In the genomic region with DNA sequence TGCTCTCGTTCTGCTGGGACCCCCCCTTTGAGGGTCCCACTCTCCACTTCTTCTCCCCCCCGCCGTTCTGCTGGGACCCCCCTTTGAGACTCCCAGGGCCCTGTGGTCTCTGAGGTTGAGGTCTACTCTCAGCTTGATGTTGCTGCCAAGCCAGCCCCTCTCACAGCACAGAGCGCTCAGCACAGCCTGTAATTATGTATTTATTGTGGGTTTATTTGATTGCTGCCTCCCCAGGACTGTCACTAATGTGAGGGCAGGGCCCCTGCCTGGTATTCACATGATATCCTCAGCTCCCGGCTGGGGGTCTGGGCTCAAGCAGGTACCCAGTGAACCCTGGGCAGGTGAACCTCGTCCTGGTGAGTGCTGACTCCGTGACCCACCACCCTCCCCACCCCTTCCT, we compare ENCODE assay signal across 22 cellular contexts. TPM values are rescaled to one million over a fixed set of nuclear protein-coding genes. Genes with fewer than 3 reads are reported as not detected.
DNase-seq lines count a peak whose midpoint lies in the region; TF ChIP-seq lines count a peak whose summit lies in the region.
"Had no signal": no experiment of that assay in that cellular context is flagged by ENCODE, and none has a peak within 500 bp of the region (broad histone marks: within the 10 kb centered on the region; RNA-seq: fewer than 3 reads in every experiment).

No MANE protein-coding gene starts in this region.

- no peaks in the 10 kb centered on the region for H3K27me3 Mint-ChIP-seq in brain

- H3F3A ChIP-seq in MM.1S (ENCODE audit: insufficient read depth, low read length): no peaks in the 10 kb centered on the region

- H3K18ac ChIP-seq in neuronal stem cell (ENCODE audit: low read length): no peak overlapping the region

- H3K27ac ChIP-seq in HEK293 (ENCODE audit: extremely low read depth, low read depth, low read length): no peak overlapping the region
- no peak overlapping the region for H3K27ac ChIP-seq in neuronal stem cell (replicated peaks; ENCODE audit: low read length)
- H3K27ac ChIP-seq in MM.1S (ENCODE audit: low read length): no peak overlapping the region
- H3K27ac ChIP-seq in right atrium auricular region: no peak overlapping the region
- H3K27ac ChIP-seq: GM23248, SJCRH30 had no signal

- H3K4me1 ChIP-seq in HEK293 (ENCODE audit: control insufficient read depth, insufficient read depth, low read length) (no peaks in the 10 kb centered on the region), neuronal stem cell (ENCODE audit: control insufficient read depth in 2 of 2, insufficient read depth in 1 of 2, low read depth in 1 of 2, low read length in 2 of 2) (peaks cover 12 to 53% of the 10 kb centered on the region in 2 donors), MM.1S (ENCODE audit: low read length) (no peaks in the 10 kb centered on the region), right atrium auricular region (peaks cover 0 to 23% of the 10 kb centered on the region in 2 donors)

- no peak overlapping the region for H3K9ac ChIP-seq in neuronal stem cell (ENCODE audit: low read depth, low read length, poor library complexity)
- no peak overlapping the region for H3K9ac ChIP-seq in MM.1S (ENCODE audit: low read length)
- H3K9ac ChIP-seq: GM23248 had no signal

- H3K4me1 Mint-ChIP-seq in brain: peaks cover 44% of the 10 kb centered on the region

- H3K4me2 ChIP-seq in neuronal stem cell (ENCODE audit: insufficient read depth, low read length, poor library complexity, severe bottlenecking) (no peak overlapping the region), MM.1S (ENCODE audit: low read depth, low read length) (no peak overlapping the region)

- H3K9me3 ChIP-seq in HEK293 (ENCODE audit: control insufficient read depth, insufficient read depth, low read depth, low read length): no peaks in the 10 kb centered on the region
- H3K9me3 ChIP-seq in neuronal stem cell (replicated peaks in 1 of 2; ENCODE audit: control insufficient read depth in 2 of 2, insufficient read depth in 1 of 2, low read depth in 1 of 2, low read length in 2 of 2): peaks cover 0 to 4% of the 10 kb centered on the region in 2 donors
- H3K9me3 ChIP-seq in MM.1S (replicated peaks; ENCODE audit: insufficient read depth, low read length): no peaks in the 10 kb centered on the region
- H3K9me3 ChIP-seq in right atrium auricular region: no peaks in the 10 kb centered on the region
- H3K9me3 ChIP-seq: SJCRH30 had no signal

- no peaks in the 10 kb centered on the region for H3K9me2 ChIP-seq in MM.1S (replicated peaks; ENCODE audit: insufficient read depth, low read length)

- H3K79me2 ChIP-seq in MM.1S (ENCODE audit: low read length): no peaks in the 10 kb centered on the region

- no peaks in the 10 kb centered on the region for H3K79me1 ChIP-seq in neuronal stem cell (ENCODE audit: low read depth, low read length)

- no peak overlapping the region for H2BK12ac ChIP-seq in neuronal stem cell (ENCODE audit: low read length)

- H4K8ac ChIP-seq in neuronal stem cell (ENCODE audit: low read depth, low read length): no peak overlapping the region

- H2BK120ac ChIP-seq in neuronal stem cell (ENCODE audit: low read depth, low read length): no peak overlapping the region

- H3K27me3 ChIP-seq in neuronal stem cell (ENCODE audit: control insufficient read depth in 3 of 3, insufficient read depth in 3 of 3, low read depth in 1 of 3, low read length in 3 of 3): peaks cover 0 to 15% (median 0%) of the 10 kb centered on the region in 3 experiments
- peaks cover 88% of the 10 kb centered on the region for H3K27me3 ChIP-seq in MM.1S (replicated peaks; ENCODE audit: insufficient read depth, low read length)
- no peaks in the 10 kb centered on the region for H3K27me3 ChIP-seq in right atrium auricular region
- H3K27me3 ChIP-seq: SJCRH30 had no signal

- no peak overlapping the region for H3K14ac ChIP-seq in neuronal stem cell (ENCODE audit: low read length)

- DNase-seq in NCI-H146 treated with DMSO at 0.1 percent for 48 hours (lab: John Stamatoyannopoulos, UW; ENCODE audit: unreplicated experiment): peak; percentile 30
- DNase-seq in neuronal stem cell (ENCODE audit: low spot score): no peak
- no peak for DNase-seq in MM.1S
- no peak for DNase-seq in SHP77 (lab: John Stamatoyannopoulos, UW)
- no peak for DNase-seq in right atrium auricular region (ENCODE audit: low spot score)
- DNase-seq: CD4-positive, CD25-positive, alpha-beta regulatory T cell; DMS53; GM23248; H9; HFFc6; Kasumi-1; MV-4-11; NCI-H2029; NCI-H345; NCI-H510A treated with DMSO at 0.1 percent for 48 hours; NCI-H748 treated with DMSO at 0.1 percent for 48 hours; NK-92 treated with Interleukin-12 subunit alpha and Interleukin-12 subunit beta, amount 100 ng/mL, for 24 hours; PC-3; SJCRH30 had no signal

- H4K20me1 ChIP-seq in MM.1S (ENCODE audit: insufficient read depth, low read length): no peaks in the 10 kb centered on the region

- TF ChIP-seq CTCF in HEK293 (tag by site-specific recombination; IDR thresholded peaks at IDR 0.05) (no peak), brain (conservative IDR thresholded peaks at IDR 0.05) (no peak), MM.1S (IDR thresholded peaks at IDR 0.05; ENCODE audit: low read length) (no peak), right atrium auricular region (IDR thresholded peaks at IDR 0.05) (no peak)

- H3K9me3 Mint-ChIP-seq in brain: peaks cover 0 to 9% (median 0%) of the 10 kb centered on the region in 5 experiments
- H3K9me3 Mint-ChIP-seq: HFFc6 had no signal

- peak overlapping the region; percentile 21 for H3K23ac ChIP-seq in neuronal stem cell (ENCODE audit: low read depth, low read length, poor library complexity)

- H4K91ac ChIP-seq in neuronal stem cell (ENCODE audit: low read depth, low read length, poor library complexity): no peak overlapping the region

- H3K4me3 ChIP-seq in HEK293 (ENCODE audit: low read depth, low read length) (no peak overlapping the region), neuronal stem cell (ENCODE audit: low read length in 2 of 2) (no peak overlapping the region), MM.1S (ENCODE audit: low read length) (no peak overlapping the region), right atrium auricular region (no peak overlapping the region)
- H3K4me3 ChIP-seq: GM23248, SJCRH30 had no signal

- CTCF ChIA-PET in HEK293 (lab: Yijun Ruan, JAX): no interaction called here

- H3K27ac Mint-ChIP-seq in brain: peak overlapping the region in 3 of 5 experiments; percentile 31 to 86 (median 84)
- H3K27ac Mint-ChIP-seq: CD4-positive, CD25-positive, alpha-beta regulatory T cell; HFFc6 had no signal

- no peaks in the 10 kb centered on the region for H3K36me3 ChIP-seq in HEK293 (ENCODE audit: control insufficient read depth in 2 of 2, insufficient read depth in 1 of 2, low read length in 2 of 2)
- H3K36me3 ChIP-seq in neuronal stem cell (replicated peaks in 1 of 2; ENCODE audit: control insufficient read depth in 2 of 2, insufficient read depth in 2 of 2, low read length in 2 of 2): no peaks in the 10 kb centered on the region
- no peaks in the 10 kb centered on the region for H3K36me3 ChIP-seq in MM.1S (replicated peaks; ENCODE audit: insufficient read depth, low read length)
- H3K36me3 ChIP-seq in right atrium auricular region: no peaks in the 10 kb centered on the region
- H3K36me3 ChIP-seq: SJCRH30 had no signal

- no peak overlapping the region for H2AFZ ChIP-seq in neuronal stem cell (ENCODE audit: low read length)
- H2AFZ ChIP-seq in MM.1S (ENCODE audit: low read length): no peak overlapping the region
- H2AFZ ChIP-seq: GM23248 had no signal

- POLR2A ChIA-PET in HEK293 (lab: Yijun Ruan, JAX): no interaction called here

- H2AK5ac ChIP-seq in neuronal stem cell (ENCODE audit: low read depth, low read length): no peak overlapping the region

- H2BK5ac ChIP-seq in neuronal stem cell (ENCODE audit: low read length): no peak overlapping the region

- no peaks in the 10 kb centered on the region for H3K36me3 Mint-ChIP-seq in brain
- H3K36me3 Mint-ChIP-seq: CD4-positive, CD25-positive, alpha-beta regulatory T cell had no signal

- H2BK15ac ChIP-seq in neuronal stem cell (ENCODE audit: low read length): no peak overlapping the region

- no peak overlapping the region for H3K4ac ChIP-seq in neuronal stem cell (ENCODE audit: low read length)

- H3K4me3 Mint-ChIP-seq in brain: peak overlapping the region in 1 of 5 experiments; percentile 63
- H3K4me3 Mint-ChIP-seq: HFFc6 had no signal

- no CpG with 5 or more reads among the region's 7 CpGs for WGBS in neuronal stem cell (ENCODE audit: extremely low coverage in 2 of 2, insufficient read length in 2 of 2, insufficient replicate concordance in 1 of 2), 2 donors

TF ChIP-seq in HEK293, 187 proteins besides CTCF, POLR2A, EP300 and RAD21:
- TF ChIP-seq ZIC2 (tag by site-specific recombination; IDR thresholded peaks at IDR 0.05) (peak; percentile 53), SP7 (tag by site-specific recombination; IDR thresholded peaks at IDR 0.05) (peak; percentile 79), ZNF324 (tag by site-specific recombination; IDR thresholded peaks at IDR 0.05) (no peak)

RNA-seq across cellular contexts. Expression of a gene that starts 35.4 kb away (rescaled TPM):
- 5,204 TPM for polyA plus RNA-seq in brain (ENCODE audit: insufficient read depth, low read depth, low replicate concordance)
- polyA plus RNA-seq in neuronal stem cell (2013, experiment 1 of 2): 5,937 TPM
- 5,622 TPM for polyA plus RNA-seq in neuronal stem cell (2013, experiment 2 of 2)
- 1,000 to 10,000 TPM; 1,076 to 1,610 TPM for total RNA-seq in right atrium auricular region

RNA-seq across cellular contexts. Expression of a gene that starts 51.0 kb away (rescaled TPM):
- polyA plus RNA-seq in brain (ENCODE audit: insufficient read depth, low read depth, low replicate concordance): 1.3 TPM
- polyA plus RNA-seq in neuronal stem cell (2013, experiment 1 of 2): 0.20 TPM
- 0.25 TPM for polyA plus RNA-seq in neuronal stem cell (2013, experiment 2 of 2)
- under 1 TPM; 0.63 to 0.74 TPM for total RNA-seq in right atrium auricular region
- total RNA-seq: HepG2 had no signal
